ENCODE assay signal across 9 cellular contexts in genomic region chr2:209473930-209474419, GRCh38. TPM values are rescaled to one million over a fixed set of nuclear protein-coding genes. Genes with fewer than 3 reads are reported as not detected.
A peak's percentile ranks its signal among the peaks of the same experiment; 100 is the strongest.
DNase-seq lines count a peak whose midpoint lies in the region; ATAC-seq and TF ChIP-seq lines count a peak whose summit lies in the region.
"Had no signal": no experiment of that assay in that cellular context is flagged by ENCODE, and none has a peak within 500 bp of the region (broad histone marks: within the 10 kb centered on the region; RNA-seq: fewer than 3 reads in every experiment).

No MANE protein-coding gene starts in this region.

- H2AFZ ChIP-seq in smooth muscle cell (ENCODE audit: low read depth) = no peak overlapping the region

- ATAC-seq in HG02588 (IDR thresholded peaks at IDR 0.05; ENCODE audit: unreplicated experiment) (no peak), HG03280 (IDR thresholded peaks at IDR 0.05; ENCODE audit: unreplicated experiment) (no peak)

- DNase-seq in NCI-H345 (lab: John Stamatoyannopoulos, UW) (peak; percentile 16), NCI-H345 treated with DMSO at 0.1 percent for 48 hours (lab: John Stamatoyannopoulos, UW; ENCODE audit: unreplicated experiment) (no peak), NCI-H69 (lab: John Stamatoyannopoulos, UW) (peak; percentile 65), epithelial cell of prostate (ENCODE audit: low read depth, low spot score) (peak; percentile 68), smooth muscle cell (lab: John Stamatoyannopoulos, UW; ENCODE audit: unreplicated experiment) (no peak)
- no peak for DNase-seq in activated CD4-positive, alpha-beta T cell treated with anti-CD3 and anti-CD28 coated beads, Interleukin-2, amount 50 U/mL, for 4 hours

- peak overlapping the region; percentile 46 for H3K4me2 ChIP-seq in smooth muscle cell

- H3K9me3 ChIP-seq in smooth muscle cell (replicated peaks; ENCODE audit: low read depth) = no peaks in the 10 kb centered on the region

- H3K4me1 ChIP-seq in smooth muscle cell (ENCODE audit: low read depth) = peaks cover 20% of the 10 kb centered on the region

- no peaks in the 10 kb centered on the region for H3K79me2 ChIP-seq in smooth muscle cell (ENCODE audit: low read depth)

- no peak overlapping the region for H3K9ac ChIP-seq in smooth muscle cell (ENCODE audit: low read depth)

- peak overlapping the region; percentile 79 for H3K27ac ChIP-seq in epithelial cell of prostate
- H3K27ac ChIP-seq in smooth muscle cell (ENCODE audit: low read depth) = peak overlapping the region; percentile 73
- H3K27ac ChIP-seq: VCaP had no signal

- no peaks in the 10 kb centered on the region for H3K27me3 ChIP-seq in smooth muscle cell (ENCODE audit: low read depth)

- no peak for TF ChIP-seq CTCF in smooth muscle cell (IDR thresholded peaks at IDR 0.05; ENCODE audit: borderline replicate concordance, insufficient read depth, poor library complexity, severe bottlenecking)

- 29% methylated on average over 3 of the region's 3 CpGs for WGBS in smooth muscle cell (ENCODE audit: low lambda C conversion rate)

- H3K4me3 ChIP-seq in smooth muscle cell = no peak overlapping the region

- no peaks in the 10 kb centered on the region for H4K20me1 ChIP-seq in smooth muscle cell (ENCODE audit: low read depth)

- no peaks in the 10 kb centered on the region for H3K36me3 ChIP-seq in smooth muscle cell (ENCODE audit: low read depth)

- H3F3A ChIP-seq in smooth muscle cell (ENCODE audit: low read depth) = peaks cover 5% of the 10 kb centered on the region

RNA-seq across cellular contexts. Expression of gene MAP2, which starts 50.1 kb away (rescaled TPM):
- 18.7 and 23.2 TPM in 2 replicates for total RNA-seq in smooth muscle cell
- polyA plus RNA-seq in smooth muscle cell = 1.8 and 15.4 TPM in 2 replicates

Comparison
In these comparisons a context has a peak if more than half of its experiments do, and no peak if none do; other contexts are left out.
1. DNase-seq: peak in NCI-H345 (single experiment), NCI-H69 (single experiment) and epithelial cell of prostate (single experiment); none in NCI-H345 treated with DMSO at 0.1 percent for 48 hours (single experiment), smooth muscle cell (single experiment) and activated CD4-positive, alpha-beta T cell treated with anti-CD3 and anti-CD28 coated beads, Interleukin-2, amount 50 U/mL, for 4 hours (0 of 2).